23 cellular contexts compared by ENCODE assay signal in the genomic region with DNA sequence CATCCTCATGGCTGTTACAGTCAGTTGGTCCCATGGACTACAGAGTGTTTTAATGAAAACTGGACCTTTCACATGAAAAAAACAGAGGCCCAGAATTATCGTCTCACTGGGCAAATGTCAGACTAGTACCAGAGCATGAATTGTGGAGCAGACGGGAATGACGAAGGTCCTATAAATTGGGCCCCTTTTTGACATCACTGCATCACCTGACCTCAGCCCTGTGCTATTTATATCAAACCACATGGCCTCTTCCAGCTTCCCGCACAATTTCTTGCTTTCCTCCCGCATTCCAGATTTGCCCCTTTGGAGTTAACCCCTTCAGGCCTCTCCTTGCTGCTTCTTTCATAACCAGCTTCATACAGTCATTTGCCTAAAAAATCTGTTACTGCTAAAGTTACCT.
"Had no signal": no experiment of that assay in that cellular context is flagged by ENCODE, and none has a peak within 500 bp of the region (broad histone marks: within the 10 kb centered on the region; RNA-seq: fewer than 3 reads in every experiment).

No MANE protein-coding gene starts in this region.

- H3K4me1 ChIP-seq: adrenal gland, ascending aorta, left ventricle myocardium inferior, right lobe of liver, thyroid gland had no signal

- H3K9ac ChIP-seq: parathyroid adenoma had no signal

- H2AFZ ChIP-seq: hepatocyte, parathyroid adenoma had no signal

- DNase-seq: activated CD4-positive, alpha-beta T cell treated with anti-CD3 and anti-CD28 coated beads, Interleukin-2, amount 50 U/mL, for 4 hours; activated CD8-positive, alpha-beta memory T cell treated with anti-CD3 and anti-CD28 coated beads for 24 hours; activated CD8-positive, alpha-beta memory T cell treated with anti-CD3 and anti-CD28 coated beads, Interleukin-2, amount 50 U/mL, for 4 hours; activated T-cell treated with anti-CD3 and anti-CD28 coated beads, Interleukin-2, amount 50 U/mL, for 24 hours; adrenal gland; brain microvascular endothelial cell; dermis blood vessel endothelial cell; effector CD8-positive, alpha-beta T cell; erythroblast; foreskin melanocyte; glutamatergic neuron; immature natural killer cell; left ventricle myocardium inferior; nephron progenitor cell; nucleus accumbens; right lobe of liver; stimulated activated CD4-positive, alpha-beta T cell treated with anti-CD3 and anti-CD28 coated beads, Interleukin-1b, Interleukin-23, amount 100 ng/mL, for 48 hours; thyroid gland; WERI-Rb-1 had no signal

- H3K79me2 ChIP-seq: hepatocyte, parathyroid adenoma had no signal

- H3K27ac ChIP-seq: adrenal gland, ascending aorta, brain microvascular endothelial cell, hepatocyte, left ventricle myocardium inferior, parathyroid adenoma, right lobe of liver, skin epidermis, WERI-Rb-1 had no signal

- H3K4me3 ChIP-seq: adrenal gland, ascending aorta, hepatocyte, left ventricle myocardium inferior, right lobe of liver, skin epidermis, thyroid gland had no signal

- H3K4me2 ChIP-seq: hepatocyte had no signal

- H3K9me3 ChIP-seq: adrenal gland, ascending aorta, left ventricle myocardium inferior, right lobe of liver, thyroid gland had no signal

- H3K27me3 ChIP-seq: adrenal gland, ascending aorta, brain microvascular endothelial cell, hepatocyte, right lobe of liver, thyroid gland had no signal

- H3K36me3 ChIP-seq: adrenal gland, ascending aorta, brain microvascular endothelial cell, left ventricle myocardium inferior, right lobe of liver, thyroid gland, WERI-Rb-1 had no signal
